Comparison of ENCODE assay signal across 8 cellular contexts in the genomic region with DNA sequence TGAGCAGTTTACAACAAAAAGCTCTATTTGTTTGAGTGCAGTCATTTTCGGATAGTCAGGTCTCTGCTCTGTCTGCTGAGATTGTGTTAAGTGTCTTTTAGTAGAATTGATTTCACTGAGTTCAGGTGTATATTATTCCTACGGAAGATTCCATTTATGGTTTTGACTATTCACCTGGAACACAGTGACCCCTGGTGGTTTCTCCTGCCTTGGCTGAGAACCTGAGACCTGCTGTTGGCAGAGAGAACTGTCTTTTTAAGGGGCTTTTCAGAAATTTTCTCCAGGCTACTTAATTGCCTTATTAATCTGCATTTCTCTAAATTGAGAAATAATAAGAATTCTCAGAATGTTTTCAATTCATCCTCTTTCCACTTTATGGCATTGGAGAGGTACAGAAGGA.
DNase-seq lines count a peak whose midpoint lies in the region; ATAC-seq and TF ChIP-seq lines count a peak whose summit lies in the region.

No MANE protein-coding gene starts in this region.

- H3K27ac ChIP-seq in neuronal stem cell (replicated peaks; ENCODE audit: low read length), result no peak overlapping the region
- H3K27ac ChIP-seq in gastroesophageal sphincter, result no peak overlapping the region
- H3K27ac ChIP-seq in uterus, result no peak overlapping the region

- H3K4me1 Mint-ChIP-seq in activated T-cell treated with anti-CD3 and anti-CD28 coated beads, Interleukin-2, amount 50 U/mL, for 72 hours (ENCODE audit: low read depth), result no peaks in the 10 kb centered on the region
- no peaks in the 10 kb centered on the region for H3K4me1 Mint-ChIP-seq in activated T-cell treated with anti-CD3 and anti-CD28 coated beads, Interleukin-2, amount 50 U/mL, for 24 hours (ENCODE audit: low read depth)

- H4K8ac ChIP-seq in neuronal stem cell (ENCODE audit: low read depth, low read length), result no peak overlapping the region

- peak in 2 of 4 experiments; percentile 9 to 30 for TF ChIP-seq CTCF in gastroesophageal sphincter (IDR thresholded peaks at IDR 0.05)
- no peak for TF ChIP-seq CTCF in uterus (IDR thresholded peaks at IDR 0.05)

- H3K4me2 ChIP-seq in neuronal stem cell (ENCODE audit: insufficient read depth, low read length, poor library complexity, severe bottlenecking), result no peak overlapping the region

- H3K14ac ChIP-seq in neuronal stem cell (ENCODE audit: low read length), result no peak overlapping the region

- H3K36me3 Mint-ChIP-seq in activated T-cell treated with anti-CD3 and anti-CD28 coated beads, Interleukin-2, amount 50 U/mL, for 72 hours (ENCODE audit: insufficient read depth in 2 of 2), result no peaks in the 10 kb centered on the region
- H3K36me3 Mint-ChIP-seq in activated T-cell treated with anti-CD3 and anti-CD28 coated beads, Interleukin-2, amount 50 U/mL, for 24 hours (ENCODE audit: low read depth), result no peaks in the 10 kb centered on the region

- in situ Hi-C loops in T47D (cut with HindIII; ENCODE audit: low pct_unique_long_range_greater_than_20kb, low sequenced_read_pairs), result no loop called here

- H3K4ac ChIP-seq in neuronal stem cell (ENCODE audit: low read length), result no peak overlapping the region

- DNase-seq in activated T-cell treated with anti-CD3 and anti-CD28 coated beads, Interleukin-2, amount 50 U/mL, for 72 hours, result peak; percentile 1 to 5
- no peak for DNase-seq in activated T-cell treated with anti-CD3 and anti-CD28 coated beads, Interleukin-2, amount 50 U/mL, for 24 hours
- DNase-seq in NCI-H1105 treated with DMSO at 0.1 percent for 48 hours (lab: John Stamatoyannopoulos, UW) (peak; percentile 40), T47D (ENCODE audit: low read depth in 1 of 2, low spot score in 1 of 2) (peak; percentile 22 to 62), neuronal stem cell (ENCODE audit: low spot score) (peak; percentile 26), uterus (no peak)

- intact Hi-C loops in uterus (cut with DNase I; ENCODE audit: low total_unique reads), result no loop called here

- no peak overlapping the region for H3K18ac ChIP-seq in neuronal stem cell (ENCODE audit: low read length)

- TF ChIP-seq EP300 in gastroesophageal sphincter (IDR thresholded peaks at IDR 0.05), result no peak

- TF ChIP-seq POLR2A in gastroesophageal sphincter (IDR thresholded peaks at IDR 0.05) (no peak), uterus (IDR thresholded peaks at IDR 0.05) (no peak)

- no peak overlapping the region for H2AFZ ChIP-seq in neuronal stem cell (ENCODE audit: low read length)

- no peak overlapping the region for H3K4me3 ChIP-seq in neuronal stem cell (ENCODE audit: low read length in 2 of 2)
- H3K4me3 ChIP-seq in gastroesophageal sphincter, result no peak overlapping the region
- H3K4me3 ChIP-seq in uterus, result no peak overlapping the region

- H3K36me3 ChIP-seq in neuronal stem cell (replicated peaks in 1 of 2; ENCODE audit: control insufficient read depth in 2 of 2, insufficient read depth in 2 of 2, low read length in 2 of 2) (no peaks in the 10 kb centered on the region), gastroesophageal sphincter (no peaks in the 10 kb centered on the region), uterus (no peaks in the 10 kb centered on the region)

- H3K9me3 Mint-ChIP-seq in activated T-cell treated with anti-CD3 and anti-CD28 coated beads, Interleukin-2, amount 50 U/mL, for 72 hours, result no peaks in the 10 kb centered on the region
- no peaks in the 10 kb centered on the region for H3K9me3 Mint-ChIP-seq in activated T-cell treated with anti-CD3 and anti-CD28 coated beads, Interleukin-2, amount 50 U/mL, for 24 hours

- no peak overlapping the region for H4K91ac ChIP-seq in neuronal stem cell (ENCODE audit: low read depth, low read length, poor library complexity)

- H3K27me3 ChIP-seq in neuronal stem cell (ENCODE audit: control insufficient read depth in 3 of 3, insufficient read depth in 3 of 3, low read depth in 1 of 3, low read length in 3 of 3), result no peaks in the 10 kb centered on the region
- no peaks in the 10 kb centered on the region for H3K27me3 ChIP-seq in gastroesophageal sphincter
- no peaks in the 10 kb centered on the region for H3K27me3 ChIP-seq in uterus

- no CpG with 5 or more reads among the region's 2 CpGs for WGBS in neuronal stem cell (ENCODE audit: extremely low coverage in 2 of 2, insufficient read length in 2 of 2, insufficient replicate concordance in 1 of 2), 2 donors
- WGBS in gastroesophageal sphincter (ENCODE audit: low coverage in 1 of 2), 2 donors, result 50 to 86% methylated on average over 2 of the region's 2 CpGs

- no peak overlapping the region for H2BK5ac ChIP-seq in neuronal stem cell (ENCODE audit: low read length)

- no peak overlapping the region for H3K4me3 Mint-ChIP-seq in activated T-cell treated with anti-CD3 and anti-CD28 coated beads, Interleukin-2, amount 50 U/mL, for 72 hours
- H3K4me3 Mint-ChIP-seq in activated T-cell treated with anti-CD3 and anti-CD28 coated beads, Interleukin-2, amount 50 U/mL, for 24 hours, result no peak overlapping the region

- no peak overlapping the region for H3K27ac Mint-ChIP-seq in activated T-cell treated with anti-CD3 and anti-CD28 coated beads, Interleukin-2, amount 50 U/mL, for 72 hours
- no peak overlapping the region for H3K27ac Mint-ChIP-seq in activated T-cell treated with anti-CD3 and anti-CD28 coated beads, Interleukin-2, amount 50 U/mL, for 24 hours

- H2AK5ac ChIP-seq in neuronal stem cell (ENCODE audit: low read depth, low read length), result no peak overlapping the region

- H3K27me3 Mint-ChIP-seq in activated T-cell treated with anti-CD3 and anti-CD28 coated beads, Interleukin-2, amount 50 U/mL, for 72 hours (ENCODE audit: low read depth), result no peaks in the 10 kb centered on the region
- H3K27me3 Mint-ChIP-seq in activated T-cell treated with anti-CD3 and anti-CD28 coated beads, Interleukin-2, amount 50 U/mL, for 24 hours, result no peaks in the 10 kb centered on the region

- no peak overlapping the region for H3K9ac ChIP-seq in neuronal stem cell (ENCODE audit: low read depth, low read length, poor library complexity)

- H3K4me1 ChIP-seq in neuronal stem cell (ENCODE audit: control insufficient read depth in 2 of 2, insufficient read depth in 1 of 2, low read depth in 1 of 2, low read length in 2 of 2) (no peaks in the 10 kb centered on the region), gastroesophageal sphincter (peaks cover 0 to 4% (median 0%) of the 10 kb centered on the region in 3 donors), uterus (no peaks in the 10 kb centered on the region)

- no peak overlapping the region for H2BK120ac ChIP-seq in neuronal stem cell (ENCODE audit: low read depth, low read length)

- no peak for ATAC-seq in activated T-cell treated with anti-CD3 and anti-CD28 coated beads, Interleukin-2, amount 50 U/mL, for 72 hours (replicated peaks in 1 of 2)
- ATAC-seq in gastroesophageal sphincter, result no peak
- ATAC-seq in HG03139 (IDR thresholded peaks at IDR 0.05; ENCODE audit: unreplicated experiment), result no peak

- H3K9me3 ChIP-seq in neuronal stem cell (replicated peaks in 1 of 2; ENCODE audit: control insufficient read depth in 2 of 2, insufficient read depth in 1 of 2, low read depth in 1 of 2, low read length in 2 of 2), result no peaks in the 10 kb centered on the region
- peaks cover 0 to 6% (median 0%) of the 10 kb centered on the region in 3 donors for H3K9me3 ChIP-seq in gastroesophageal sphincter
- no peaks in the 10 kb centered on the region for H3K9me3 ChIP-seq in uterus

- H2BK15ac ChIP-seq in neuronal stem cell (ENCODE audit: low read length), result no peak overlapping the region

- no peak overlapping the region for H2BK12ac ChIP-seq in neuronal stem cell (ENCODE audit: low read length)

- no peaks in the 10 kb centered on the region for H3K79me1 ChIP-seq in neuronal stem cell (ENCODE audit: low read depth, low read length)

- H3K23ac ChIP-seq in neuronal stem cell (ENCODE audit: low read depth, low read length, poor library complexity), result no peak overlapping the region

Comparison
In these comparisons a context has a peak if more than half of its experiments do, and no peak if none do; other contexts are left out.
1. DNase-seq: peak in activated T-cell treated with anti-CD3 and anti-CD28 coated beads, Interleukin-2, amount 50 U/mL, for 72 hours (2 of 2), NCI-H1105 treated with DMSO at 0.1 percent for 48 hours (single experiment), T47D (2 of 2) and neuronal stem cell (single experiment); none in activated T-cell treated with anti-CD3 and anti-CD28 coated beads, Interleukin-2, amount 50 U/mL, for 24 hours (single experiment) and uterus (0 of 2).